10 cellular contexts compared by ENCODE assay signal in genomic region chr17:29706045-29706431, GRCh38.
A peak's percentile ranks its signal among the peaks of the same experiment; 100 is the strongest.
DNase-seq lines count a peak whose midpoint lies in the region; ATAC-seq, FAIRE-seq and TF ChIP-seq lines count a peak whose summit lies in the region.
"Had no signal": no experiment of that assay in that cellular context is flagged by ENCODE, and none has a peak within 500 bp of the region (broad histone marks: within the 10 kb centered on the region; RNA-seq: fewer than 3 reads in every experiment).

No MANE protein-coding gene starts in this region.

- FAIRE-seq in RCC 7860 (lab: Jason Lieb, UNC): no peak

- POLR2A ChIA-PET in activated CD4-positive, alpha-beta memory T cell treated with anti-CD3 and anti-CD28 coated beads, Interleukin-2, amount 10 ng/mL, durations not matched to agents 7 days and 5 days (lab: Charles Lee): interaction anchor here (1.0 to 5.8 kb wide), 20 partner anchors 14 to 412 kb away, joined by 3 to 94 read pairs (median 6); partner anchors contain the start of genes NUFIP2 and SSH2

- H3K36me3 Mint-ChIP-seq in activated CD4-positive, alpha-beta memory T cell treated with anti-CD3 and anti-CD28 coated beads, Interleukin-2, amount 10 ng/mL, durations not matched to agents 7 days and 5 days (ENCODE audit: low read depth): peaks cover 21% of the 10 kb centered on the region
- peaks cover 10% of the 10 kb centered on the region for H3K36me3 Mint-ChIP-seq in memory B cell

- H3K27me3 Mint-ChIP-seq in activated CD4-positive, alpha-beta memory T cell treated with anti-CD3 and anti-CD28 coated beads, Interleukin-2, amount 10 ng/mL, durations not matched to agents 7 days and 5 days: no peaks in the 10 kb centered on the region
- H3K27me3 Mint-ChIP-seq in memory B cell: no peaks in the 10 kb centered on the region

- intact Hi-C loops in heart right ventricle (cut with DNase I) (no loop called here), left cardiac atrium (cut with DNase I) (no loop called here), upper lobe of right lung (cut with DNase I) (no loop called here)

- in situ Hi-C loops in KBM-7 (cut with MboI; ENCODE audit: low pct_unique_long_range_greater_than_20kb, low sequenced_read_pairs): no loop called here

- H3K27me3 ChIP-seq in heart right ventricle: no peaks in the 10 kb centered on the region
- no peaks in the 10 kb centered on the region for H3K27me3 ChIP-seq in upper lobe of right lung

- TF ChIP-seq CTCF in heart right ventricle (IDR thresholded peaks at IDR 0.05) (no peak), upper lobe of right lung (IDR thresholded peaks at IDR 0.05) (no peak)

- H3K27ac ChIP-seq in heart right ventricle (peak overlapping the region in 9 of 10 donors; percentile 41 to 92 (median 63)), upper lobe of right lung (peak overlapping the region; percentile 87)

- H3K4me3 ChIP-seq in heart right ventricle: peak overlapping the region in 1 of 10 donors; percentile 29
- H3K4me3 ChIP-seq in upper lobe of right lung: no peak overlapping the region

- peak overlapping the region; percentile 80 for H3K4me3 Mint-ChIP-seq in activated CD4-positive, alpha-beta memory T cell treated with anti-CD3 and anti-CD28 coated beads, Interleukin-2, amount 10 ng/mL, durations not matched to agents 7 days and 5 days
- peak overlapping the region; percentile 84 for H3K4me3 Mint-ChIP-seq in memory B cell
- H3K4me3 Mint-ChIP-seq: neural crest cell had no signal

- H3K9me3 Mint-ChIP-seq in activated CD4-positive, alpha-beta memory T cell treated with anti-CD3 and anti-CD28 coated beads, Interleukin-2, amount 10 ng/mL, durations not matched to agents 7 days and 5 days: no peaks in the 10 kb centered on the region
- H3K9me3 Mint-ChIP-seq in memory B cell: no peaks in the 10 kb centered on the region
- H3K9me3 Mint-ChIP-seq: neural crest cell had no signal

- ATAC-seq in heart right ventricle: no peak
- ATAC-seq in left cardiac atrium: no peak
- no peak for ATAC-seq in memory B cell (ENCODE audit: low read depth)
- ATAC-seq in upper lobe of right lung: no peak
- no peak for ATAC-seq in GM19397 (IDR thresholded peaks at IDR 0.05; ENCODE audit: unreplicated experiment)

- H3K4me1 Mint-ChIP-seq in activated CD4-positive, alpha-beta memory T cell treated with anti-CD3 and anti-CD28 coated beads, Interleukin-2, amount 10 ng/mL, durations not matched to agents 7 days and 5 days: peaks cover 47% of the 10 kb centered on the region
- peaks cover 32% of the 10 kb centered on the region for H3K4me1 Mint-ChIP-seq in memory B cell
- H3K4me1 Mint-ChIP-seq: neural crest cell had no signal

- H3K9me3 ChIP-seq in heart right ventricle (no peaks in the 10 kb centered on the region), upper lobe of right lung (no peaks in the 10 kb centered on the region)

- CTCF ChIA-PET in activated CD4-positive, alpha-beta memory T cell treated with anti-CD3 and anti-CD28 coated beads, Interleukin-2, amount 10 ng/mL, durations not matched to agents 7 days and 5 days (lab: Charles Lee): interaction anchor here (0.6 to 4.6 kb wide), 9 partner anchors 15 to 589 kb away, joined by 3 to 46 read pairs (median 5); no protein-coding TSS in a partner anchor

- H3K27ac Mint-ChIP-seq in activated CD4-positive, alpha-beta memory T cell treated with anti-CD3 and anti-CD28 coated beads, Interleukin-2, amount 10 ng/mL, durations not matched to agents 7 days and 5 days: peak overlapping the region; percentile 100
- H3K27ac Mint-ChIP-seq in memory B cell: peak overlapping the region; percentile 90

- DNase-seq in heart right ventricle (no peak), left cardiac atrium (no peak), memory B cell (ENCODE audit: low spot score in 2 of 2) (no peak), upper lobe of right lung (no peak), KBM-7 (no peak), RCC 7860 (ENCODE audit: low spot score) (no peak)
- no peak for DNase-seq in activated CD4-positive, alpha-beta memory T cell treated with anti-CD3 and anti-CD28 coated beads, Interleukin-2, amount 10 ng/mL, durations not matched to agents 7 days and 5 days
- DNase-seq: NCI-H2227 treated with DMSO at 0.1 percent for 48 hours had no signal

- H3K4me1 ChIP-seq in heart right ventricle (peaks cover 4 to 72% (median 62%) of the 10 kb centered on the region in 9 donors), upper lobe of right lung (peaks cover 56% of the 10 kb centered on the region)

- H3K36me3 ChIP-seq in heart right ventricle: peaks cover 0 to 24% (median 16%) of the 10 kb centered on the region in 9 donors
- H3K36me3 ChIP-seq in upper lobe of right lung: peaks cover 22% of the 10 kb centered on the region
